ENCODE assay signal across 29 cellular contexts in genomic region chr13:33739254-33739653, GRCh38.
"Had no signal": no experiment of that assay in that cellular context is flagged by ENCODE, and none has a peak within 500 bp of the region (broad histone marks: within the 10 kb centered on the region; RNA-seq: fewer than 3 reads in every experiment).

No MANE protein-coding gene starts in this region.

- H3K79me2 ChIP-seq: hepatocyte had no signal

- DNase-seq: activated CD4-positive, alpha-beta memory T cell treated with anti-CD3 and anti-CD28 coated beads, Interleukin-2, amount 10 ng/mL, durations not matched to agents 7 days and 5 days; activated CD4-positive, alpha-beta T cell treated with anti-CD3 and anti-CD28 coated beads for 1 hour; activated CD4-positive, alpha-beta T cell treated with anti-CD3 and anti-CD28 coated beads for 4 hours; activated CD4-positive, alpha-beta T cell treated with anti-CD3 and anti-CD28 coated beads, Interleukin-2, amount 10 ng/mL, durations not matched to agents 7 days and 5 days; activated CD4-positive, alpha-beta T cell treated with anti-CD3 and anti-CD28 coated beads, Interleukin-2, amount 50 U/mL, for 4 hours; activated CD8-positive, alpha-beta memory T cell treated with anti-CD3 and anti-CD28 coated beads, Interleukin-2, amount 50 U/mL, for 48 hours; activated gamma-delta T cell; activated naive CD4-positive, alpha-beta T cell; activated naive CD4-positive, alpha-beta T cell treated with anti-CD3 and anti-CD28 coated beads, Interleukin-2, amount 10 ng/mL, durations not matched to agents 7 days and 5 days; activated T-cell treated with anti-CD3 and anti-CD28 coated beads for 4 hours; activated T-cell treated with anti-CD3 and anti-CD28 coated beads, Interleukin-2, amount 50 U/mL, for 24 hours; activated T-cell treated with anti-CD3 and anti-CD28 coated beads, Interleukin-2, amount 50 U/mL, for 72 hours; amniotic stem cell; aorta; body of pancreas; effector CD4-positive, alpha-beta T cell; effector memory CD8-positive, alpha-beta T cell; erythroblast; esophagus squamous epithelium; foreskin melanocyte; heart right ventricle; T-helper 9 cell had no signal

- H3K4me3 ChIP-seq: body of pancreas, breast epithelium, cardiac muscle cell, coronary artery, esophagus squamous epithelium, gastroesophageal sphincter, heart right ventricle, hepatocyte had no signal

- H3K36me3 ChIP-seq: breast epithelium, cardiac muscle cell, esophagus squamous epithelium, gastroesophageal sphincter, heart right ventricle had no signal

- H3K27me3 ChIP-seq: body of pancreas, breast epithelium, cardiac muscle cell, esophagus squamous epithelium, gastroesophageal sphincter, heart right ventricle, hepatocyte had no signal

- ATAC-seq: activated T-cell treated with anti-CD3 and anti-CD28 coated beads, Interleukin-2, amount 50 U/mL, for 72 hours; body of pancreas; effector memory CD8-positive, alpha-beta T cell; gastroesophageal sphincter; WTC11 had no signal

- H3K9me3 ChIP-seq: body of pancreas, breast epithelium, esophagus squamous epithelium, gastroesophageal sphincter, heart right ventricle had no signal

- H3K27ac ChIP-seq: body of pancreas, breast epithelium, cardiac muscle cell, coronary artery, esophagus squamous epithelium, gastroesophageal sphincter, hepatocyte, VCaP had no signal

- H3K4me2 ChIP-seq: hepatocyte had no signal

- H2AFZ ChIP-seq: hepatocyte had no signal
